ENCODE assay signal across 1 cellular context in the genomic region with DNA sequence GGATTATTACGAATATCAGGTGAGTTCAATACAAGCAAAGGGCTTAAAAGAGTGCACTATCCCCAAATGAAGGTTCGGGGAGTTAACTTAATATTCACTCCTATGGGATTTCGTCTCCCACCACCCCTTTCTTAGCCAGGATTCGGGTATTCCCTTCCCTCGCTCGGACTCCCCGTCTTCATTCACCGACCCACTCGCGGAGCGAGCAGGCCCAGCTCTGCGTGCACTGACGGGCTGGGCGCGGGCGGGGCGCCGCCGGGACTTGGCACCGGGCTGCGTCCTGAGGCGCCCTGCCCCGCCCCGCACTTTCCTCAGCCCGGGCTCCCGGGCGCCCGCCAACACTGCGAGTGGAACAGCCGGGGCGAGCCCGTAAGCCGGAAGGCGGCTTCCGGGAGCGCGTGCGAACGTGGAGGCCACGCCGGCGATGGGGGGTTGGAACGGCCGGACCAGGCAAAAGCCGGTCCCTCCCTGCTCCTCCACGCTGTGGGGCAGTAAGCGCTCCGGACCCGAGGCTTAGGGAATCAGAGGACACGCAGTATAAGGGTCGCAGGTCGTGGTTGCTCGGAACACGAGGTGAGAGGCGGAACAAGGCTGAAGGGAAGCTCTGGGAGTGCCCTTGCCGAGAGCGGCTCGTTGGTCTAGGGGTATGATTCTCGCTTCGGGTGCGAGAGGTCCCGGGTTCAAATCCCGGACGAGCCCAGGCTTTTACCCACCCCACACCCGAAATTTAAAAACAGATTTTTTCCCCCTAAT.
TF ChIP-seq lines count a peak whose summit lies in the region.

No MANE protein-coding gene starts in this region.

TF ChIP-seq in HepG2, 621 proteins besides CTCF, POLR2A, EP300 and RAD21 (continued from another document and continues in another):
- TF ChIP-seq ZFP36L2 (CRISPR knock-in tag; IDR thresholded peaks at IDR 0.05) (0 out of 2 replicates have a peak, but pooled peaks have one; percentile 37), ARNTL (CRISPR knock-in tag; IDR thresholded peaks at IDR 0.05) (peak; percentile 27; the same call in 1 of the 2 replicates), BCL6 (CRISPR knock-in tag; IDR thresholded peaks at IDR 0.05) (0 out of 2 replicates have a peak, but pooled peaks have one; percentile 50), KLF15 (CRISPR knock-in tag; IDR thresholded peaks at IDR 0.05; ENCODE audit: borderline replicate concordance) (no peak), ZKSCAN1 (IDR thresholded peaks at IDR 0.05; ENCODE audit: low read length) (peak; percentile 11; the same call in 1 of the 2 replicates), ZNF317 (CRISPR knock-in tag; IDR thresholded peaks at IDR 0.05) (0 out of 2 replicates have a peak, but pooled peaks have one; percentile 27), ZNF749 (CRISPR knock-in tag; IDR thresholded peaks at IDR 0.05; ENCODE audit: borderline replicate concordance) (peak; percentile 55; the same call in 1 of the 2 replicates), REPIN1 (CRISPR knock-in tag; IDR thresholded peaks at IDR 0.05; ENCODE audit: borderline replicate concordance, low read depth) (peak; percentile 77), FOXM1 (CRISPR knock-in tag; IDR thresholded peaks at IDR 0.05) (no peak), HDAC6 (IDR thresholded peaks at IDR 0.05; ENCODE audit: low read depth, low read length) (no peak), ISL2 (CRISPR knock-in tag; IDR thresholded peaks at IDR 0.05) (peak; percentile 26; the same call in 1 of the 2 replicates), MTF1 (CRISPR knock-in tag; IDR thresholded peaks at IDR 0.05) (no peak), THAP11 (CRISPR knock-in tag; IDR thresholded peaks at IDR 0.05) (peak; percentile 61), ERF (CRISPR knock-in tag; IDR thresholded peaks at IDR 0.05) (peak; percentile 86), NCOA5 (CRISPR knock-in tag; IDR thresholded peaks at IDR 0.05) (no peak), KDM6A (CRISPR knock-in tag; IDR thresholded peaks at IDR 0.05; ENCODE audit: low read depth) (no peak), TEAD3 (CRISPR knock-in tag; optimal IDR thresholded peaks at IDR 0.05; ENCODE audit: borderline replicate concordance) (no peak), MLLT10 (CRISPR knock-in tag; IDR thresholded peaks at IDR 0.05) (no peak), ZNF615 (CRISPR knock-in tag; IDR thresholded peaks at IDR 0.05; ENCODE audit: borderline replicate concordance) (peak; percentile 19; the same call in 1 of the 2 replicates), HNF4G (IDR thresholded peaks at IDR 0.05; ENCODE audit: borderline replicate concordance, low read depth, low read length) (no peak), HNF4G (CRISPR knock-in tag; IDR thresholded peaks at IDR 0.05; ENCODE audit: borderline replicate concordance, low read depth) (no peak), SUZ12 (IDR thresholded peaks at IDR 0.05; ENCODE audit: low read depth, low read length) (no peak), ATF7 (IDR thresholded peaks at IDR 0.05) (no peak), ATF7 (CRISPR knock-in tag; IDR thresholded peaks at IDR 0.05) (0 out of 2 replicates have a peak, but pooled peaks have one; percentile 38), PPARG (CRISPR knock-in tag; conservative IDR thresholded peaks at IDR 0.05) (peak; percentile 74), ZNF101 (CRISPR knock-in tag; IDR thresholded peaks at IDR 0.05; ENCODE audit: borderline replicate concordance, low read depth) (0 out of 2 replicates have a peak, but pooled peaks have one; percentile 57), ZNF776 (CRISPR knock-in tag; IDR thresholded peaks at IDR 0.05) (peak; percentile 32; the same call in 1 of the 2 replicates), ADNP (CRISPR knock-in tag; IDR thresholded peaks at IDR 0.05) (0 out of 2 replicates have a peak, but pooled peaks have one; percentile 38), ETV6 (CRISPR knock-in tag; conservative IDR thresholded peaks at IDR 0.05) (peak; percentile 65; the same call in 1 of the 2 replicates), ZBTB7B (CRISPR knock-in tag; IDR thresholded peaks at IDR 0.05) (peak; percentile 66), ZNF772 (CRISPR knock-in tag; IDR thresholded peaks at IDR 0.05) (no peak)
- TF ChIP-seq, protein P1, sequence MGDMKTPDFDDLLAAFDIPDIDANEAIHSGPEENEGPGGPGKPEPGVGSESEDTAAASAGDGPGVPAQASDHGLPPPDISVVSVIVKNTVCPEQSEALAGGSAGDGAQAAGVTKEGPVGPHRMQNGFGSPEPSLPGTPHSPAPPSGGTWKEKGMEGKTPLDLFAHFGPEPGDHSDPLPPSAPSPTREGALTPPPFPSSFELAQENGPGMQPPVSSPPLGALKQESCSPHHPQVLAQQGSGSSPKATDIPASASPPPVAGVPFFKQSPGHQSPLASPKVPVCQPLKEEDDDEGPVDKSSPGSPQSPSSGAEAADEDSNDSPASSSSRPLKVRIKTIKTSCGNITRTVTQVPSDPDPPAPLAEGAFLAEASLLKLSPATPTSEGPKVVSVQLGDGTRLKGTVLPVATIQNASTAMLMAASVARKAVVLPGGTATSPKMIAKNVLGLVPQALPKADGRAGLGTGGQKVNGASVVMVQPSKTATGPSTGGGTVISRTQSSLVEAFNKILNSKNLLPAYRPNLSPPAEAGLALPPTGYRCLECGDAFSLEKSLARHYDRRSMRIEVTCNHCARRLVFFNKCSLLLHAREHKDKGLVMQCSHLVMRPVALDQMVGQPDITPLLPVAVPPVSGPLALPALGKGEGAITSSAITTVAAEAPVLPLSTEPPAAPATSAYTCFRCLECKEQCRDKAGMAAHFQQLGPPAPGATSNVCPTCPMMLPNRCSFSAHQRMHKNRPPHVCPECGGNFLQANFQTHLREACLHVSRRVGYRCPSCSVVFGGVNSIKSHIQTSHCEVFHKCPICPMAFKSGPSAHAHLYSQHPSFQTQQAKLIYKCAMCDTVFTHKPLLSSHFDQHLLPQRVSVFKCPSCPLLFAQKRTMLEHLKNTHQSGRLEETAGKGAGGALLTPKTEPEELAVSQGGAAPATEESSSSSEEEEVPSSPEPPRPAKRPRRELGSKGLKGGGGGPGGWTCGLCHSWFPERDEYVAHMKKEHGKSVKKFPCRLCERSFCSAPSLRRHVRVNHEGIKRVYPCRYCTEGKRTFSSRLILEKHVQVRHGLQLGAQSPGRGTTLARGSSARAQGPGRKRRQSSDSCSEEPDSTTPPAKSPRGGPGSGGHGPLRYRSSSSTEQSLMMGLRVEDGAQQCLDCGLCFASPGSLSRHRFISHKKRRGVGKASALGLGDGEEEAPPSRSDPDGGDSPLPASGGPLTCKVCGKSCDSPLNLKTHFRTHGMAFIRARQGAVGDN (CRISPR knock-in tag; IDR thresholded peaks at IDR 0.05) = peak; percentile 91
- TF ChIP-seq, protein P2, sequence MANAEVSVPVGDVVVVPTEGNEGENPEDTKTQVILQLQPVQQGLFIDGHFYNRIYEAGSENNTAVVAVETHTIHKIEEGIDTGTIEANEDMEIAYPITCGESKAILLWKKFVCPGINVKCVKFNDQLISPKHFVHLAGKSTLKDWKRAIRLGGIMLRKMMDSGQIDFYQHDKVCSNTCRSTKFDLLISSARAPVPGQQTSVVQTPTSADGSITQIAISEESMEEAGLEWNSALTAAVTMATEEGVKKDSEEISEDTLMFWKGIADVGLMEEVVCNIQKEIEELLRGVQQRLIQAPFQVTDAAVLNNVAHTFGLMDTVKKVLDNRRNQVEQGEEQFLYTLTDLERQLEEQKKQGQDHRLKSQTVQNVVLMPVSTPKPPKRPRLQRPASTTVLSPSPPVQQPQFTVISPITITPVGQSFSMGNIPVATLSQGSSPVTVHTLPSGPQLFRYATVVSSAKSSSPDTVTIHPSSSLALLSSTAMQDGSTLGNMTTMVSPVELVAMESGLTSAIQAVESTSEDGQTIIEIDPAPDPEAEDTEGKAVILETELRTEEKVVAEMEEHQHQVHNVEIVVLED (CRISPR knock-in tag; IDR thresholded peaks at IDR 0.05; ENCODE audit: borderline replicate concordance) = peak; percentile 81
- TF ChIP-seq, protein P3, sequence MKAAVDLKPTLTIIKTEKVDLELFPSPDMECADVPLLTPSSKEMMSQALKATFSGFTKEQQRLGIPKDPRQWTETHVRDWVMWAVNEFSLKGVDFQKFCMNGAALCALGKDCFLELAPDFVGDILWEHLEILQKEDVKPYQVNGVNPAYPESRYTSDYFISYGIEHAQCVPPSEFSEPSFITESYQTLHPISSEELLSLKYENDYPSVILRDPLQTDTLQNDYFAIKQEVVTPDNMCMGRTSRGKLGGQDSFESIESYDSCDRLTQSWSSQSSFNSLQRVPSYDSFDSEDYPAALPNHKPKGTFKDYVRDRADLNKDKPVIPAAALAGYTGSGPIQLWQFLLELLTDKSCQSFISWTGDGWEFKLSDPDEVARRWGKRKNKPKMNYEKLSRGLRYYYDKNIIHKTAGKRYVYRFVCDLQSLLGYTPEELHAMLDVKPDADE (CRISPR knock-in tag; IDR thresholded peaks at IDR 0.05) = no peak
- TF ChIP-seq, protein P4, sequence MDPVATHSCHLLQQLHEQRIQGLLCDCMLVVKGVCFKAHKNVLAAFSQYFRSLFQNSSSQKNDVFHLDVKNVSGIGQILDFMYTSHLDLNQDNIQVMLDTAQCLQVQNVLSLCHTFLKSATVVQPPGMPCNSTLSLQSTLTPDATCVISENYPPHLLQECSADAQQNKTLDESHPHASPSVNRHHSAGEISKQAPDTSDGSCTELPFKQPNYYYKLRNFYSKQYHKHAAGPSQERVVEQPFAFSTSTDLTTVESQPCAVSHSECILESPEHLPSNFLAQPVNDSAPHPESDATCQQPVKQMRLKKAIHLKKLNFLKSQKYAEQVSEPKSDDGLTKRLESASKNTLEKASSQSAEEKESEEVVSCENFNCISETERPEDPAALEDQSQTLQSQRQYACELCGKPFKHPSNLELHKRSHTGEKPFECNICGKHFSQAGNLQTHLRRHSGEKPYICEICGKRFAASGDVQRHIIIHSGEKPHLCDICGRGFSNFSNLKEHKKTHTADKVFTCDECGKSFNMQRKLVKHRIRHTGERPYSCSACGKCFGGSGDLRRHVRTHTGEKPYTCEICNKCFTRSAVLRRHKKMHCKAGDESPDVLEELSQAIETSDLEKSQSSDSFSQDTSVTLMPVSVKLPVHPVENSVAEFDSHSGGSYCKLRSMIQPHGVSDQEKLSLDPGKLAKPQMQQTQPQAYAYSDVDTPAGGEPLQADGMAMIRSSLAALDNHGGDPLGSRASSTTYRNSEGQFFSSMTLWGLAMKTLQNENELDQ (CRISPR knock-in tag; IDR thresholded peaks at IDR 0.05; ENCODE audit: borderline replicate concordance) = no peak
- TF ChIP-seq, protein P5, sequence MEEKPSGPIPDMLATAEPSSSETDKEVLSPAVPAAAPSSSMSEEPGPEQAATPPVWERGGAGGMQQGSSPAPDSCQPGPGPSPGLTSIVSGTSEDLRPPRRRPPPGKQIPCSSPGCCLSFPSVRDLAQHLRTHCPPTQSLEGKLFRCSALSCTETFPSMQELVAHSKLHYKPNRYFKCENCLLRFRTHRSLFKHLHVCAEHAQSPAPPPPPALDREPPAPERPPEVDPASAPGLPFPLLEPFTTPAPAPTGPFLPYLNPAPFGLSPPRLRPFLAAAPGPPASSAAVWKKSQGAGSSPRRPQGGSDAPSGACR (CRISPR knock-in tag; IDR thresholded peaks at IDR 0.05) = 0 out of 2 replicates have a peak, but pooled peaks have one; percentile 57
- TF ChIP-seq, protein P6, sequence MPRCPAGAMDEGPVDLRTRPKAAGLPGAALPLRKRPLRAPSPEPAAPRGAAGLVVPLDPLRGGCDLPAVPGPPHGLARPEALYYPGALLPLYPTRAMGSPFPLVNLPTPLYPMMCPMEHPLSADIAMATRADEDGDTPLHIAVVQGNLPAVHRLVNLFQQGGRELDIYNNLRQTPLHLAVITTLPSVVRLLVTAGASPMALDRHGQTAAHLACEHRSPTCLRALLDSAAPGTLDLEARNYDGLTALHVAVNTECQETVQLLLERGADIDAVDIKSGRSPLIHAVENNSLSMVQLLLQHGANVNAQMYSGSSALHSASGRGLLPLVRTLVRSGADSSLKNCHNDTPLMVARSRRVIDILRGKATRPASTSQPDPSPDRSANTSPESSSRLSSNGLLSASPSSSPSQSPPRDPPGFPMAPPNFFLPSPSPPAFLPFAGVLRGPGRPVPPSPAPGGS (CRISPR knock-in tag; IDR thresholded peaks at IDR 0.05) = 0 out of 2 replicates have a peak, but pooled peaks have one; percentile 20
- TF ChIP-seq, protein P7, sequence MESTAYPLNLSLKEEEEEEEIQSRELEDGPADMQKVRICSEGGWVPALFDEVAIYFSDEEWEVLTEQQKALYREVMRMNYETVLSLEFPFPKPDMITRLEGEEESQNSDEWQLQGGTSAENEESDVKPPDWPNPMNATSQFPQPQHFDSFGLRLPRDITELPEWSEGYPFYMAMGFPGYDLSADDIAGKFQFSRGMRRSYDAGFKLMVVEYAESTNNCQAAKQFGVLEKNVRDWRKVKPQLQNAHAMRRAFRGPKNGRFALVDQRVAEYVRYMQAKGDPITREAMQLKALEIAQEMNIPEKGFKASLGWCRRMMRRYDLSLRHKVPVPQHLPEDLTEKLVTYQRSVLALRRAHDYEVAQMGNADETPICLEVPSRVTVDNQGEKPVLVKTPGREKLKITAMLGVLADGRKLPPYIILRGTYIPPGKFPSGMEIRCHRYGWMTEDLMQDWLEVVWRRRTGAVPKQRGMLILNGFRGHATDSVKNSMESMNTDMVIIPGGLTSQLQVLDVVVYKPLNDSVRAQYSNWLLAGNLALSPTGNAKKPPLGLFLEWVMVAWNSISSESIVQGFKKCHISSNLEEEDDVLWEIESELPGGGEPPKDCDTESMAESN (CRISPR knock-in tag; conservative IDR thresholded peaks at IDR 0.05) = peak; percentile 84
- TF ChIP-seq, protein P8, sequence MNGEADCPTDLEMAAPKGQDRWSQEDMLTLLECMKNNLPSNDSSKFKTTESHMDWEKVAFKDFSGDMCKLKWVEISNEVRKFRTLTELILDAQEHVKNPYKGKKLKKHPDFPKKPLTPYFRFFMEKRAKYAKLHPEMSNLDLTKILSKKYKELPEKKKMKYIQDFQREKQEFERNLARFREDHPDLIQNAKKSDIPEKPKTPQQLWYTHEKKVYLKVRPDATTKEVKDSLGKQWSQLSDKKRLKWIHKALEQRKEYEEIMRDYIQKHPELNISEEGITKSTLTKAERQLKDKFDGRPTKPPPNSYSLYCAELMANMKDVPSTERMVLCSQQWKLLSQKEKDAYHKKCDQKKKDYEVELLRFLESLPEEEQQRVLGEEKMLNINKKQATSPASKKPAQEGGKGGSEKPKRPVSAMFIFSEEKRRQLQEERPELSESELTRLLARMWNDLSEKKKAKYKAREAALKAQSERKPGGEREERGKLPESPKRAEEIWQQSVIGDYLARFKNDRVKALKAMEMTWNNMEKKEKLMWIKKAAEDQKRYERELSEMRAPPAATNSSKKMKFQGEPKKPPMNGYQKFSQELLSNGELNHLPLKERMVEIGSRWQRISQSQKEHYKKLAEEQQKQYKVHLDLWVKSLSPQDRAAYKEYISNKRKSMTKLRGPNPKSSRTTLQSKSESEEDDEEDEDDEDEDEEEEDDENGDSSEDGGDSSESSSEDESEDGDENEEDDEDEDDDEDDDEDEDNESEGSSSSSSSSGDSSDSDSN (CRISPR knock-in tag; IDR thresholded peaks at IDR 0.05) = peak; percentile 95
